Comparison of ENCODE assay signal across 26 cellular contexts in the genomic region with DNA sequence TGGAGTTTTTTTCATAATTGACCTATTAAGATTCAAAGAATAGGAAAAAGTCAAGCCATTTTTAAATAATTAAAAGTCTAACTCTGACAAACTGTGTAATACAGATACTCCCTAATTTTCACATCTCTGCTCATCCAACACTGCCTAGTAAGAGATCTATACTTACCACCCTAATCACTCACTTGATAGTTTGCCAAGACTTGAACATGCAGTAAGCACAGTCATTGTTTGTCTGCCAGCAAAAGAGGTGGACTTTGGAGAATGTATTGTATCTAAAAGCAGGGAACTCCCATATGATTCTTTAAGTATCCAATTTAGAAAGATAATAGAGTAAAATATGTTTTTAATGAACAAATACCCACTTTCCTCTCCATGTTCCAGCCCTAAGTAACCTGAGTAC. TPM values are rescaled to one million over a fixed set of nuclear protein-coding genes. Genes with fewer than 3 reads are reported as not detected.
DNase-seq lines count a peak whose midpoint lies in the region; TF ChIP-seq lines count a peak whose summit lies in the region.
"Had no signal": no experiment of that assay in that cellular context is flagged by ENCODE, and none has a peak within 500 bp of the region (broad histone marks: within the 10 kb centered on the region; RNA-seq: fewer than 3 reads in every experiment).

No MANE protein-coding gene starts in this region.

- no peak for TF ChIP-seq POLR2A in prostate gland (IDR thresholded peaks at IDR 0.05)

- no peaks in the 10 kb centered on the region for H3K79me2 ChIP-seq in PC-9 (ENCODE audit: low read depth)
- H3K79me2 ChIP-seq: hepatocyte had no signal

- no peak overlapping the region for H3K27ac ChIP-seq in prostate gland
- H3K27ac ChIP-seq in SJCRH30, result no peak overlapping the region
- H3K27ac ChIP-seq in PC-9, result no peak overlapping the region
- H3K27ac ChIP-seq: 22Rv1, colonic mucosa, hepatocyte, lower lobe of right lung, upper lobe of right lung, WERI-Rb-1 had no signal

- intact Hi-C loops in prostate gland (cut with DNase I) (no loop called here), PC-9 (cut with micrococcal nuclease; ENCODE audit: unreplicated experiment) (no loop called here)

- H4K20me1 ChIP-seq in PC-9 (ENCODE audit: insufficient read depth), result no peaks in the 10 kb centered on the region

- DNase-seq in NCI-H2029 treated with DMSO at 0.1 percent for 48 hours (lab: John Stamatoyannopoulos, UW) (peak; percentile 53), NCI-H2029 (lab: John Stamatoyannopoulos, UW) (no peak), NCI-H1105 treated with DMSO at 0.1 percent for 48 hours (lab: John Stamatoyannopoulos, UW) (peak; percentile 68), astrocyte of the hippocampus (ENCODE audit: low read depth, low spot score) (peak; percentile 25), fibroblast of the aortic adventitia (ENCODE audit: low read depth) (peak; percentile 73), prostate gland (ENCODE audit: low spot score) (no peak), SJCRH30 (no peak), PC-9 (no peak)
- DNase-seq: activated CD4-positive, alpha-beta T cell treated with anti-CD3 and anti-CD28 coated beads, Interleukin-2, amount 50 U/mL, for 48 hours; activated T-cell treated with anti-CD3 and anti-CD28 coated beads for 4 hours; aorta; colonic mucosa; EL; lower lobe of right lung; NCI-H2107; retina; SIG-M5; stimulated activated CD4-positive, alpha-beta T cell treated with anti-CD3 and anti-CD28 coated beads, Interleukin-12 subunit alpha, Interleukin-12 subunit beta, amount 100 ng/mL, for 4 hours; T-helper 2 cell; upper lobe of right lung; WERI-Rb-1 had no signal

- H3K36me3 ChIP-seq in prostate gland, result peaks cover 19 to 29% of the 10 kb centered on the region in 2 donors
- H3K36me3 ChIP-seq in SJCRH30, result peaks cover 53% of the 10 kb centered on the region
- H3K36me3 ChIP-seq in PC-9 (ENCODE audit: low read depth), result peaks cover 30% of the 10 kb centered on the region

- POLR2A ChIA-PET in PC-9 (lab: Charles Lee; ENCODE audit: unreplicated experiment), result interaction anchor here (0.6 kb wide), 1 partner anchor 36 kb away, joined by 3 read pairs; no protein-coding TSS in a partner anchor

- BruUV-seq in PC-9 (replicated peaks; lab: Mats Ljungman, UMichigan), result no TSS peak

- CTCF ChIA-PET in PC-9 (lab: Charles Lee), result no interaction called here

- H3K4me2 ChIP-seq in PC-9, result no peak overlapping the region
- H3K4me2 ChIP-seq: hepatocyte had no signal

- H3K4me3 ChIP-seq in fibroblast of the aortic adventitia (ENCODE audit: low read depth, low read length) (no peak overlapping the region), prostate gland (no peak overlapping the region), SJCRH30 (no peak overlapping the region), PC-9 (no peak overlapping the region)
- H3K4me3 ChIP-seq: colonic mucosa, hepatocyte, K562, lower lobe of right lung, upper lobe of right lung had no signal

- no peaks in the 10 kb centered on the region for H3K27me3 ChIP-seq in prostate gland (replicated peaks; ENCODE audit: insufficient read depth)
- no peaks in the 10 kb centered on the region for H3K27me3 ChIP-seq in SJCRH30
- H3K27me3 ChIP-seq in PC-9 (ENCODE audit: insufficient read depth, low read depth), result no peaks in the 10 kb centered on the region
- H3K27me3 ChIP-seq: colonic mucosa, hepatocyte, upper lobe of right lung had no signal

- H3K4me1 ChIP-seq in prostate gland (replicated peaks) (no peaks in the 10 kb centered on the region), SJCRH30 (no peaks in the 10 kb centered on the region), PC-9 (replicated peaks; ENCODE audit: insufficient read depth) (no peaks in the 10 kb centered on the region)
- H3K4me1 ChIP-seq: colonic mucosa, lower lobe of right lung, upper lobe of right lung had no signal

- H3K9me3 ChIP-seq in prostate gland (no peaks in the 10 kb centered on the region), SJCRH30 (replicated peaks) (no peaks in the 10 kb centered on the region), PC-9 (ENCODE audit: insufficient read depth, low read depth) (no peaks in the 10 kb centered on the region)
- H3K9me3 ChIP-seq: colonic mucosa, lower lobe of right lung, upper lobe of right lung had no signal

- 0 out of 2 replicates have a peak, but pooled peaks cover 3% of the 10 kb centered on the region for H3F3A ChIP-seq in PC-9 (ENCODE audit: insufficient read depth, low read depth)

- TF ChIP-seq CTCF in fibroblast of the aortic adventitia (IDR thresholded peaks at IDR 0.05; ENCODE audit: insufficient read depth, low read length), result no peak
- TF ChIP-seq CTCF in prostate gland (IDR thresholded peaks at IDR 0.05), result no peak
- TF ChIP-seq CTCF in PC-9 (conservative IDR thresholded peaks at IDR 0.05), result no peak

- no peaks in the 10 kb centered on the region for H3K9me2 ChIP-seq in PC-9 (ENCODE audit: insufficient read depth)

- no peak overlapping the region for H2AFZ ChIP-seq in PC-9
- H2AFZ ChIP-seq: hepatocyte had no signal

RNA-seq across cellular contexts. Expression of a gene that starts 15.5 kb away (rescaled TPM):
- total RNA-seq in fibroblast of the aortic adventitia (ENCODE audit: low replicate concordance), result 278 and 356 TPM in 2 replicates
- 100 to 1,000 TPM; 394 to 817 TPM for total RNA-seq in prostate gland
- total RNA-seq in SJCRH30 (2014; rRNA removed; shearing (Covaris generic)), result 132 and 135 TPM in 2 replicates
- total RNA-seq in PC-9 (2021), result 239 and 287 TPM in 2 replicates

RNA-seq across cellular contexts. Expression of a gene that starts 15.9 kb away (rescaled TPM):
- 5.4 and 5.5 TPM in 2 replicates for total RNA-seq in fibroblast of the aortic adventitia (ENCODE audit: low replicate concordance)
- 1 to 10 TPM; 2.5 to 5.0 TPM for total RNA-seq in prostate gland
- total RNA-seq in SJCRH30 (2014; rRNA removed; shearing (Covaris generic)), result 6.3 and 7.8 TPM in 2 replicates
- total RNA-seq in PC-9 (2021), result 8.8 and 11.5 TPM in 2 replicates

RNA-seq across cellular contexts. Expression of a gene that starts 19.5 kb away (rescaled TPM):
- not detected in 2 replicates for total RNA-seq in fibroblast of the aortic adventitia (ENCODE audit: low replicate concordance)
- 1 to 10 TPM in 1 of 2 donors, under 1 TPM in 1; 0.55 to 3.3 TPM for total RNA-seq in prostate gland
- total RNA-seq in SJCRH30 (2014; rRNA removed; shearing (Covaris generic)), result not detected in 2 replicates
- total RNA-seq in PC-9 (2021), result 1.6 TPM in 2 replicates
- total RNA-seq: aorta, B cell, H4, K562 had no signal

Comparison
In these comparisons a context has a peak if more than half of its experiments do, and no peak if none do; other contexts are left out.
1. DNase-seq: peak in NCI-H2029 treated with DMSO at 0.1 percent for 48 hours (single experiment), NCI-H1105 treated with DMSO at 0.1 percent for 48 hours (single experiment), astrocyte of the hippocampus (single experiment) and fibroblast of the aortic adventitia (single experiment); none in NCI-H2029 (single experiment), prostate gland (single experiment), SJCRH30 (0 of 2) and PC-9 (0 of 2).